9 cellular contexts compared by ENCODE assay signal in genomic region chr15:78051622-78052405, GRCh38. TPM values are rescaled to one million over a fixed set of nuclear protein-coding genes. Genes with fewer than 3 reads are reported as not detected.
DNase-seq lines count a peak whose midpoint lies in the region; ATAC-seq, FAIRE-seq and TF ChIP-seq lines count a peak whose summit lies in the region.
"Had no signal": no experiment of that assay in that cellular context is flagged by ENCODE, and none has a peak within 500 bp of the region (broad histone marks: within the 10 kb centered on the region; RNA-seq: fewer than 3 reads in every experiment).

No MANE protein-coding gene starts in this region.

- no peak for TF ChIP-seq POLR2A in thyroid gland (IDR thresholded peaks at IDR 0.05)

- H3K4me3 Mint-ChIP-seq in activated T-cell treated with anti-CD3 and anti-CD28 coated beads, Interleukin-2, amount 50 U/mL, for 4 hours, result peak overlapping the region; percentile 61
- peak overlapping the region; percentile 43 for H3K4me3 Mint-ChIP-seq in T-helper 1 cell treated with Interleukin-12 subunit alpha and Interleukin-12 subunit beta and Interleukin-4 antibody, amounts not matched to agents 30 μg/mL and 1 μg/mL, for 36 hours
- H3K4me3 Mint-ChIP-seq: memory B cell had no signal

- TF ChIP-seq CTCF in thyroid gland (IDR thresholded peaks at IDR 0.05), result no peak

- peaks cover 82 to 92% of the 10 kb centered on the region in 2 donors for H3K4me1 ChIP-seq in thyroid gland

- H3K4me3 ChIP-seq in thyroid gland (replicated peaks in 1 of 3), result no peak overlapping the region

- H3K36me3 Mint-ChIP-seq in activated T-cell treated with anti-CD3 and anti-CD28 coated beads, Interleukin-2, amount 50 U/mL, for 4 hours (ENCODE audit: insufficient read depth), result peaks cover 15% of the 10 kb centered on the region
- H3K36me3 Mint-ChIP-seq in T-helper 1 cell treated with Interleukin-12 subunit alpha and Interleukin-12 subunit beta and Interleukin-4 antibody, amounts not matched to agents 30 μg/mL and 1 μg/mL, for 36 hours (ENCODE audit: low read depth), result peaks cover 39% of the 10 kb centered on the region

- no peaks in the 10 kb centered on the region for H3K36me3 ChIP-seq in thyroid gland

- peaks cover 99% of the 10 kb centered on the region for H3K4me1 Mint-ChIP-seq in activated T-cell treated with anti-CD3 and anti-CD28 coated beads, Interleukin-2, amount 50 U/mL, for 4 hours (ENCODE audit: low read depth)
- H3K4me1 Mint-ChIP-seq in T-helper 1 cell treated with Interleukin-12 subunit alpha and Interleukin-12 subunit beta and Interleukin-4 antibody, amounts not matched to agents 30 μg/mL and 1 μg/mL, for 36 hours (ENCODE audit: low read depth), result peaks cover 86% of the 10 kb centered on the region

- no peak for ATAC-seq in activated T-cell treated with anti-CD3 and anti-CD28 coated beads, Interleukin-2, amount 50 U/mL, for 4 hours

- peak overlapping the region; percentile 62 to 82 (median 72) for H3K27ac ChIP-seq in thyroid gland

- H3K9me3 ChIP-seq in thyroid gland, result no peaks in the 10 kb centered on the region

- no peak for DNase-seq in activated T-cell treated with anti-CD3 and anti-CD28 coated beads, Interleukin-2, amount 50 U/mL, for 4 hours
- DNase-seq in activated T-cell treated with anti-CD3 and anti-CD28 coated beads, Interleukin-2, amount 50 U/mL, for 1 hour, result no peak
- DNase-seq in glomerular visceral epithelial cell (ENCODE audit: extremely low spot score) (peak; percentile 40), thyroid gland (peak; percentile 78 to 84), NCI-H128 (lab: John Stamatoyannopoulos, UW; ENCODE audit: unreplicated experiment) (no peak), GM19239 (ENCODE audit: insufficient read length, low spot score) (no peak), activated gamma-delta T cell treated with Interleukin-2 at 50 U/mL for 16 hours (no peak)

- H3K27me3 ChIP-seq in thyroid gland, result no peaks in the 10 kb centered on the region

- H3K27me3 Mint-ChIP-seq in activated T-cell treated with anti-CD3 and anti-CD28 coated beads, Interleukin-2, amount 50 U/mL, for 4 hours (ENCODE audit: low read depth), result no peaks in the 10 kb centered on the region
- no peaks in the 10 kb centered on the region for H3K27me3 Mint-ChIP-seq in T-helper 1 cell treated with Interleukin-12 subunit alpha and Interleukin-12 subunit beta and Interleukin-4 antibody, amounts not matched to agents 30 μg/mL and 1 μg/mL, for 36 hours (ENCODE audit: low read depth)
- H3K27me3 Mint-ChIP-seq: memory B cell had no signal

- no peak for FAIRE-seq in GM19239 (lab: Jason Lieb, UNC)

- 72 to 80% methylated on average over 3 of the region's 3 CpGs for WGBS in thyroid gland, 2 donors

- H3K27ac Mint-ChIP-seq in T-helper 1 cell treated with Interleukin-12 subunit alpha and Interleukin-12 subunit beta and Interleukin-4 antibody, amounts not matched to agents 30 μg/mL and 1 μg/mL, for 36 hours, result peak overlapping the region; percentile 98
- H3K27ac Mint-ChIP-seq: memory B cell had no signal

- intact Hi-C loops in thyroid gland (cut with DNase I), result no loop called here

- H3K9me3 Mint-ChIP-seq in activated T-cell treated with anti-CD3 and anti-CD28 coated beads, Interleukin-2, amount 50 U/mL, for 4 hours, result no peaks in the 10 kb centered on the region
- H3K9me3 Mint-ChIP-seq in T-helper 1 cell treated with Interleukin-12 subunit alpha and Interleukin-12 subunit beta and Interleukin-4 antibody, amounts not matched to agents 30 μg/mL and 1 μg/mL, for 36 hours, result no peaks in the 10 kb centered on the region
- H3K9me3 Mint-ChIP-seq: memory B cell had no signal

RNA-seq across cellular contexts. Expression of gene TBC1D2B, which starts 25.7 kb away (rescaled TPM):
- total RNA-seq in activated T-cell treated with anti-CD3 and anti-CD28 coated beads, Interleukin-2, amount 50 U/mL, for 4 hours, result 10 to 100 TPM; 22.8 to 24.9 (median 24.0) TPM
- total RNA-seq in thyroid gland, result 10 to 100 TPM; 32.8 to 54.0 (median 40.1) TPM

RNA-seq across cellular contexts. Expression of gene SH2D7, which starts 40.5 kb away (rescaled TPM):
- total RNA-seq in activated T-cell treated with anti-CD3 and anti-CD28 coated beads, Interleukin-2, amount 50 U/mL, for 4 hours, result not detected
- not detected for total RNA-seq in thyroid gland

Comparison
In these comparisons a context has a peak if more than half of its experiments do, and no peak if none do; other contexts are left out.
1. DNase-seq: peak in glomerular visceral epithelial cell (single experiment) and thyroid gland (2 of 2); none in activated T-cell treated with anti-CD3 and anti-CD28 coated beads, Interleukin-2, amount 50 U/mL, for 4 hours (single experiment), activated T-cell treated with anti-CD3 and anti-CD28 coated beads, Interleukin-2, amount 50 U/mL, for 1 hour (single experiment), NCI-H128 (single experiment), GM19239 (single experiment) and activated gamma-delta T cell treated with Interleukin-2 at 50 U/mL for 16 hours (single experiment).